In genomic region chr6:137769797-137770362, GRCh38 we compare ENCODE assay signal across 18 cellular contexts.
"Had no signal": no experiment of that assay in that cellular context is flagged by ENCODE, and none has a peak within 500 bp of the region (broad histone marks: within the 10 kb centered on the region; RNA-seq: fewer than 3 reads in every experiment).

No MANE protein-coding gene starts in this region.

- FAIRE-seq: colon had no signal

- H3K4me3 Mint-ChIP-seq: activated CD4-positive, alpha-beta T cell treated with anti-CD3 and anti-CD28 coated beads, Interleukin-2, amount 10 ng/mL, durations not matched to agents 24 days and 14 days; activated naive CD8-positive, alpha-beta T cell treated with anti-CD3 and anti-CD28 coated beads for 36 hours; naive thymus-derived CD4-positive, alpha-beta T cell had no signal

- ATAC-seq: body of pancreas; left lobe of liver; mucosa of descending colon; naive thymus-derived CD4-positive, alpha-beta T cell had no signal

- H3K27ac Mint-ChIP-seq: activated CD4-positive, alpha-beta T cell treated with anti-CD3 and anti-CD28 coated beads, Interleukin-2, amount 10 ng/mL, durations not matched to agents 24 days and 14 days; activated naive CD8-positive, alpha-beta T cell treated with anti-CD3 and anti-CD28 coated beads for 36 hours had no signal

- H3K27me3 Mint-ChIP-seq: activated CD4-positive, alpha-beta T cell treated with anti-CD3 and anti-CD28 coated beads, Interleukin-2, amount 10 ng/mL, durations not matched to agents 24 days and 14 days; activated naive CD8-positive, alpha-beta T cell treated with anti-CD3 and anti-CD28 coated beads for 36 hours; naive thymus-derived CD4-positive, alpha-beta T cell had no signal

- DNase-seq: activated CD4-positive, alpha-beta T cell treated with anti-CD3 and anti-CD28 coated beads, Interleukin-2, amount 10 ng/mL, durations not matched to agents 24 days and 14 days; activated CD8-positive, alpha-beta memory T cell treated with anti-CD3 and anti-CD28 coated beads for 24 hours; activated naive CD8-positive, alpha-beta T cell treated with anti-CD3 and anti-CD28 coated beads for 36 hours; amygdala; body of pancreas; caudate nucleus; erythroblast; mammary epithelial cell; mucosa of descending colon; naive thymus-derived CD4-positive, alpha-beta T cell; ovary; stimulated activated CD4-positive, alpha-beta T cell treated with anti-CD3 and anti-CD28 coated beads, Interleukin-1b, Interleukin-23, amount 100 ng/mL, for 48 hours; stimulated activated naive CD4-positive, alpha-beta T cell; substantia nigra; uterus; WERI-Rb-1 had no signal
